3 cellular contexts compared by ENCODE assay signal in the genomic region with DNA sequence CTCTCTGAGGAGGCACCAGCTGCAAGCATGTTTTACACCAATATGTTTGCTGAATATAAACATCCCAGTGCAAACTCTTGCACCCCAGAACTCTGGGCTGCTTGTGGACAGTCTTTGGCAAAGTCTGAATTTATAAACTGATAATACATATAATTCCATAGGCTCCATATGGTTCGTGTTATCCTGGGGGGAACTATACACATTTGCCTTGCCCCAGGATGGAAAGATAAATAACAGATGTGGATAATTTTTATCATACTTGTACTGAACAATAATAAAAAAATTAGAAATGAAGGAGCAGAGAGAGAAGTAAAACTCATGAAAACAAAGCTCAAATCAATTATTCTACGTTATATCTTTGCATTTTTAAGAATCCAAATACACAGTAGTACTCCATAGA. TPM values are rescaled to one million over a fixed set of nuclear protein-coding genes. Genes with fewer than 3 reads are reported as not detected.
"Had no signal": no experiment of that assay in that cellular context is flagged by ENCODE, and none has a peak within 500 bp of the region (broad histone marks: within the 10 kb centered on the region; RNA-seq: fewer than 3 reads in every experiment).

No MANE protein-coding gene starts in this region.

- ATAC-seq: GM12878 had no signal

- H3K4me3 ChIP-seq: GM12878 had no signal

- DNase-seq: GDM1, GF-D8 had no signal

RNA-seq across cellular contexts. Expression of gene GAS1, which starts 50.7 kb away (rescaled TPM):
- polyA plus RNA-seq: GM12878 had no signal
